ENCODE assay signal across 8 cellular contexts in genomic region chr19:14250315-14250714, GRCh38. TPM values are rescaled to one million over a fixed set of nuclear protein-coding genes. Genes with fewer than 3 reads are reported as not detected.
A peak's percentile ranks its signal among the peaks of the same experiment; 100 is the strongest.
DNase-seq lines count a peak whose midpoint lies in the region; ATAC-seq and TF ChIP-seq lines count a peak whose summit lies in the region.
"Not testable (repeated sequence)": the region's sequence is repeated elsewhere in the genome, so short reads cannot be mapped to it uniquely, and the experiment has no call there.

No MANE protein-coding gene starts in this region.

- H3K9me3 ChIP-seq in CD8-positive, alpha-beta T cell (ENCODE audit: low read length); NT2/D1 (ENCODE audit: insufficient read depth, low read length); endodermal cell (ENCODE audit: control insufficient read depth, low read length); neural progenitor cell (ENCODE audit: low read depth): not testable (repeated sequence)

- CTCF ChIA-PET in CD8-positive, alpha-beta T cell (lab: Charles Lee): not testable (repeated sequence)

- not testable (repeated sequence) for H3K4me1 Mint-ChIP-seq in CD8-positive, alpha-beta T cell (ENCODE audit: low read depth); endodermal cell
- H3K4me1 Mint-ChIP-seq in activated CD4-positive, alpha-beta T cell treated with anti-CD3 and anti-CD28 coated beads, Interleukin-2, amount 10 ng/mL, durations not matched to agents 24 days and 14 days: peaks cover 13% of the 10 kb centered on the region
- H3K4me1 Mint-ChIP-seq in activated naive CD8-positive, alpha-beta T cell treated with anti-CD3 and anti-CD28 coated beads, Interleukin-2, amount 10 ng/mL, durations not matched to agents 7 days and 5 days: peaks cover 14% of the 10 kb centered on the region
- peaks cover 6 to 22% (median 18%) of the 10 kb centered on the region in 3 donors for H3K4me1 Mint-ChIP-seq in naive B cell
- H3K4me1 Mint-ChIP-seq in neural progenitor cell: peaks cover 37% of the 10 kb centered on the region
- H3K4me1 Mint-ChIP-seq in stimulated activated naive CD8-positive, alpha-beta T cell treated with anti-CD3 and anti-CD28 coated beads, Interleukin-15, Interleukin-2, amounts not matched to agents 100 ng/mL and 50 ng/mL, for 24 hours (ENCODE audit: low read depth): peaks cover 23% of the 10 kb centered on the region

- not testable (repeated sequence) for DNase-seq in CD8-positive, alpha-beta T cell; NT2/D1 (ENCODE audit: low read depth, low spot score); activated CD4-positive, alpha-beta T cell treated with anti-CD3 and anti-CD28 coated beads, Interleukin-2, amount 10 ng/mL, durations not matched to agents 24 days and 14 days; activated naive CD8-positive, alpha-beta T cell treated with anti-CD3 and anti-CD28 coated beads, Interleukin-2, amount 10 ng/mL, durations not matched to agents 7 days and 5 days; endodermal cell; naive B cell; neural progenitor cell (ENCODE audit: low spot score)

- H2AFZ ChIP-seq in neural progenitor cell (replicated peaks): not testable (repeated sequence)

- H3K4me2 ChIP-seq in neural progenitor cell: not testable (repeated sequence)

- not testable (repeated sequence) for ATAC-seq in CD8-positive, alpha-beta T cell; activated naive CD8-positive, alpha-beta T cell treated with anti-CD3 and anti-CD28 coated beads, Interleukin-2, amount 10 ng/mL, durations not matched to agents 7 days and 5 days (ENCODE audit: low read depth); naive B cell (ENCODE audit: low read depth in 2 of 2)

- H3K4me3 ChIP-seq in CD8-positive, alpha-beta T cell (ENCODE audit: low read depth, low read length); NT2/D1 (ENCODE audit: insufficient read length, low read depth); endodermal cell (ENCODE audit: low read length); neural progenitor cell: not testable (repeated sequence)

- H3F3A ChIP-seq in neural progenitor cell (ENCODE audit: low read depth): peaks cover 52% of the 10 kb centered on the region

- not testable (repeated sequence) for H3K27ac ChIP-seq in CD8-positive, alpha-beta T cell (ENCODE audit: low read depth, low read length); endodermal cell (ENCODE audit: low read depth, low read length); neural progenitor cell

- H3K36me3 ChIP-seq in CD8-positive, alpha-beta T cell (ENCODE audit: insufficient read depth, low read length); NT2/D1 (ENCODE audit: insufficient read depth, insufficient read length, low read length); endodermal cell (ENCODE audit: control insufficient read depth, insufficient read depth, low read length); neural progenitor cell: not testable (repeated sequence)

- H3K36me3 Mint-ChIP-seq in CD8-positive, alpha-beta T cell; activated CD4-positive, alpha-beta T cell treated with anti-CD3 and anti-CD28 coated beads, Interleukin-2, amount 10 ng/mL, durations not matched to agents 24 days and 14 days (ENCODE audit: low read depth); activated naive CD8-positive, alpha-beta T cell treated with anti-CD3 and anti-CD28 coated beads, Interleukin-2, amount 10 ng/mL, durations not matched to agents 7 days and 5 days; endodermal cell (ENCODE audit: low read depth); naive B cell; neural progenitor cell; stimulated activated naive CD8-positive, alpha-beta T cell treated with anti-CD3 and anti-CD28 coated beads, Interleukin-15, Interleukin-2, amounts not matched to agents 100 ng/mL and 50 ng/mL, for 24 hours (ENCODE audit: low read depth): not testable (repeated sequence)

- 95 to 96% methylated on average over 9 to 10 of the region's 10 CpGs for WGBS in endodermal cell (ENCODE audit: insufficient coverage in 1 of 2, insufficient read length in 1 of 2), 2 experiments

- not testable (repeated sequence) for H3K27ac Mint-ChIP-seq in CD8-positive, alpha-beta T cell; endodermal cell; stimulated activated naive CD8-positive, alpha-beta T cell treated with anti-CD3 and anti-CD28 coated beads, Interleukin-15, Interleukin-2, amounts not matched to agents 100 ng/mL and 50 ng/mL, for 24 hours
- peak overlapping the region; percentile 72 for H3K27ac Mint-ChIP-seq in activated CD4-positive, alpha-beta T cell treated with anti-CD3 and anti-CD28 coated beads, Interleukin-2, amount 10 ng/mL, durations not matched to agents 24 days and 14 days
- H3K27ac Mint-ChIP-seq in activated naive CD8-positive, alpha-beta T cell treated with anti-CD3 and anti-CD28 coated beads, Interleukin-2, amount 10 ng/mL, durations not matched to agents 7 days and 5 days: peak overlapping the region; percentile 8
- H3K27ac Mint-ChIP-seq in naive B cell (peak overlapping the region in 1 of 6 donors; percentile 68), neural progenitor cell (peak overlapping the region; percentile 68)

- POLR2A ChIA-PET in CD8-positive, alpha-beta T cell (lab: Charles Lee); activated naive CD8-positive, alpha-beta T cell treated with anti-CD3 and anti-CD28 coated beads, Interleukin-2, amount 10 ng/mL, durations not matched to agents 7 days and 5 days (lab: Charles Lee): not testable (repeated sequence)

- not testable (repeated sequence) for H3K79me2 ChIP-seq in neural progenitor cell (ENCODE audit: low read depth)

- not testable (repeated sequence) for H4K20me1 ChIP-seq in neural progenitor cell (ENCODE audit: low read depth)

- not testable (repeated sequence) for H3K27me3 Mint-ChIP-seq in CD8-positive, alpha-beta T cell (ENCODE audit: low read depth); activated naive CD8-positive, alpha-beta T cell treated with anti-CD3 and anti-CD28 coated beads, Interleukin-2, amount 10 ng/mL, durations not matched to agents 7 days and 5 days; endodermal cell (ENCODE audit: insufficient read depth); naive B cell; stimulated activated naive CD8-positive, alpha-beta T cell treated with anti-CD3 and anti-CD28 coated beads, Interleukin-15, Interleukin-2, amounts not matched to agents 100 ng/mL and 50 ng/mL, for 24 hours
- H3K27me3 Mint-ChIP-seq in activated CD4-positive, alpha-beta T cell treated with anti-CD3 and anti-CD28 coated beads, Interleukin-2, amount 10 ng/mL, durations not matched to agents 24 days and 14 days: peaks cover 13% of the 10 kb centered on the region
- peaks cover 15% of the 10 kb centered on the region for H3K27me3 Mint-ChIP-seq in neural progenitor cell (ENCODE audit: insufficient read depth, low read depth)

- not testable (repeated sequence) for H3K27me3 ChIP-seq in CD8-positive, alpha-beta T cell (ENCODE audit: insufficient read depth, low read length); NT2/D1 (ENCODE audit: insufficient read depth, insufficient read length); endodermal cell (ENCODE audit: control insufficient read depth, insufficient read depth, low read length, poor library complexity, severe bottlenecking); neural progenitor cell

- H3K4me3 Mint-ChIP-seq in CD8-positive, alpha-beta T cell: peak overlapping the region; percentile 68
- H3K4me3 Mint-ChIP-seq in activated CD4-positive, alpha-beta T cell treated with anti-CD3 and anti-CD28 coated beads, Interleukin-2, amount 10 ng/mL, durations not matched to agents 24 days and 14 days: peak overlapping the region; percentile 47
- not testable (repeated sequence) for H3K4me3 Mint-ChIP-seq in activated naive CD8-positive, alpha-beta T cell treated with anti-CD3 and anti-CD28 coated beads, Interleukin-2, amount 10 ng/mL, durations not matched to agents 7 days and 5 days
- H3K4me3 Mint-ChIP-seq in endodermal cell (peak overlapping the region; percentile 19), naive B cell (peak overlapping the region in 7 of 8 donors; percentile 2 to 92 (median 74)), neural progenitor cell (peak overlapping the region; percentile 76)
- peak overlapping the region; percentile 36 for H3K4me3 Mint-ChIP-seq in stimulated activated naive CD8-positive, alpha-beta T cell treated with anti-CD3 and anti-CD28 coated beads, Interleukin-15, Interleukin-2, amounts not matched to agents 100 ng/mL and 50 ng/mL, for 24 hours

- not testable (repeated sequence) for TF ChIP-seq CTCF in CD8-positive, alpha-beta T cell (IDR thresholded peaks at IDR 0.05); endodermal cell (conservative IDR thresholded peaks at IDR 0.05); neural progenitor cell (IDR thresholded peaks at IDR 0.05)

- H3K4me1 ChIP-seq in CD8-positive, alpha-beta T cell (ENCODE audit: insufficient read depth, low read length): peaks cover 11% of the 10 kb centered on the region
- H3K4me1 ChIP-seq in NT2/D1 (ENCODE audit: insufficient read depth, insufficient read length); endodermal cell (ENCODE audit: control insufficient read depth, insufficient read depth, low read length); neural progenitor cell: not testable (repeated sequence)

- not testable (repeated sequence) for H3K9me3 Mint-ChIP-seq in CD8-positive, alpha-beta T cell; activated CD4-positive, alpha-beta T cell treated with anti-CD3 and anti-CD28 coated beads, Interleukin-2, amount 10 ng/mL, durations not matched to agents 24 days and 14 days; activated naive CD8-positive, alpha-beta T cell treated with anti-CD3 and anti-CD28 coated beads, Interleukin-2, amount 10 ng/mL, durations not matched to agents 7 days and 5 days; endodermal cell; naive B cell; neural progenitor cell; stimulated activated naive CD8-positive, alpha-beta T cell treated with anti-CD3 and anti-CD28 coated beads, Interleukin-15, Interleukin-2, amounts not matched to agents 100 ng/mL and 50 ng/mL, for 24 hours

- intact Hi-C loops in CD8-positive, alpha-beta T cell (cut with DNase I, micrococcal nuclease); activated CD4-positive, alpha-beta T cell treated with anti-CD3 and anti-CD28 coated beads, Interleukin-2, amount 10 ng/mL, durations not matched to agents 24 days and 14 days (cut with micrococcal nuclease): not testable (repeated sequence)

- H3K9ac ChIP-seq in NT2/D1 (ENCODE audit: insufficient read length, low read depth): peak overlapping the region; percentile 0
- not testable (repeated sequence) for H3K9ac ChIP-seq in endodermal cell (ENCODE audit: extremely low read depth, low read length, poor library complexity, severe bottlenecking); neural progenitor cell

RNA-seq across cellular contexts. Expression of gene ADGRL1, which starts 44.3 kb away (rescaled TPM):
- 10 to 100 TPM; 19.9 to 20.5 TPM for total RNA-seq in CD8-positive, alpha-beta T cell
- total RNA-seq in activated CD4-positive, alpha-beta T cell treated with anti-CD3 and anti-CD28 coated beads, Interleukin-2, amount 10 ng/mL, durations not matched to agents 24 days and 14 days: 14.3 and 17.2 TPM in 2 replicates
- total RNA-seq in activated naive CD8-positive, alpha-beta T cell treated with anti-CD3 and anti-CD28 coated beads, Interleukin-2, amount 10 ng/mL, durations not matched to agents 7 days and 5 days: 10 to 100 TPM; 15.0 to 16.4 TPM
- total RNA-seq in endodermal cell: 10 to 100 TPM; 70.8 to 82.6 TPM
- polyA plus RNA-seq in endodermal cell (2013, experiment 1 of 2): 61.7 TPM
- 51.6 TPM for polyA plus RNA-seq in endodermal cell (2013, experiment 2 of 2)
- not detected for polyA plus RNA-seq in naive B cell (ENCODE audit: low read depth in 6 of 6)
- 13.3 and 59.0 TPM in 2 replicates for total RNA-seq in neural progenitor cell (ENCODE audit: low replicate concordance)
